ENCODE assay signal across 8 cellular contexts in genomic region chr7:6576867-6577368, GRCh38. TPM values are rescaled to one million over a fixed set of nuclear protein-coding genes. Genes with fewer than 3 reads are reported as not detected.
DNase-seq lines count a peak whose midpoint lies in the region; ATAC-seq, FAIRE-seq and TF ChIP-seq lines count a peak whose summit lies in the region.
"Not testable (repeated sequence)": the region's sequence is repeated elsewhere in the genome, so short reads cannot be mapped to it uniquely, and the experiment has no call there.

No MANE protein-coding gene starts in this region.

- not testable (repeated sequence) for H3K14ac ChIP-seq in H1 (ENCODE audit: insufficient read length)

- H2BK15ac ChIP-seq in H1 (ENCODE audit: low read length), result not testable (repeated sequence)

- H3K36me3 ChIP-seq in HUES48 (ENCODE audit: control insufficient read depth, insufficient read depth, low read length) (peaks cover 20% of the 10 kb centered on the region), H1 (ENCODE audit: control insufficient read depth in 2 of 4, insufficient read depth in 4 of 4, low read length in 3 of 4) (peaks cover 6 to 18% (median 12%) of the 10 kb centered on the region in 4 experiments; a peak in 5 of 8 replicates), iPS-20b (ENCODE audit: insufficient read depth, low read depth, low read length) (peaks cover 18% of the 10 kb centered on the region)
- H3K36me3 ChIP-seq in neural cell (ENCODE audit: insufficient read depth, low read length), result not testable (repeated sequence)

- H4K8ac ChIP-seq in H1 (ENCODE audit: extremely low read depth, insufficient read depth, low read length), result 0 out of 2 replicates have a peak overlapping the region, but pooled peaks have one; percentile 40

- peaks cover 46% of the 10 kb centered on the region for H3K4me1 Mint-ChIP-seq in stimulated activated naive CD8-positive, alpha-beta T cell treated with anti-CD3 and anti-CD28 coated beads, Interleukin-15, amount 100 ng/mL, for 72 hours

- H3K79me1 ChIP-seq in H1 (ENCODE audit: low read depth, low read length), result not testable (repeated sequence)

- not testable (repeated sequence) for H4K91ac ChIP-seq in H1 (replicated peaks; ENCODE audit: insufficient read length, low read length)

- 34% methylated on average over 13 of the region's 14 CpGs; no CpG with 5 or more reads in 1 of the 2 experiments for WGBS in H1 (ENCODE audit: extremely low coverage in 1 of 2, insufficient coverage in 1 of 2, insufficient read length in 1 of 2, insufficient replicate concordance in 2 of 2, low coverage in 1 of 2, low lambda C conversion rate in 2 of 2, missing lambda C conversion rate in 1 of 2), 2 experiments

- H3K4me3 Mint-ChIP-seq in stimulated activated naive CD8-positive, alpha-beta T cell treated with anti-CD3 and anti-CD28 coated beads, Interleukin-15, amount 100 ng/mL, for 72 hours, result peak overlapping the region; percentile 85 to 98

- not testable (repeated sequence) for H2BK12ac ChIP-seq in H1 (ENCODE audit: low read depth, low read length)

- TF ChIP-seq RAD21 in H1 (IDR thresholded peaks at IDR 0.05 in 1 of 2, conservative IDR thresholded peaks at IDR 0.05 in 1 of 2; ENCODE audit: low read depth in 2 of 2, low read length in 2 of 2); neural cell (conservative IDR thresholded peaks at IDR 0.05): not testable (repeated sequence)

- FAIRE-seq in H1 (lab: Jason Lieb, UNC), result not testable (repeated sequence)

- not testable (repeated sequence) for H3K23me2 ChIP-seq in H1 (ENCODE audit: low read depth, low read length)

- H3K9me3 ChIP-seq in HUES48 (ENCODE audit: control insufficient read depth, insufficient read depth, low read length); H1 (ENCODE audit: insufficient read depth in 2 of 2, low read depth in 1 of 2, low read length in 1 of 2); iPS-20b (ENCODE audit: insufficient read depth, low read depth, low read length); neural cell (ENCODE audit: low read length): not testable (repeated sequence)

- H2BK120ac ChIP-seq in H1 (replicated peaks; ENCODE audit: low read depth, low read length), result not testable (repeated sequence)

- H3K9me2 ChIP-seq in neural cell (ENCODE audit: insufficient read depth, low read length), result not testable (repeated sequence)

- H3K79me2 ChIP-seq in H1 (ENCODE audit: control insufficient read depth in 1 of 2, insufficient read depth in 2 of 2, low read length in 2 of 2); neural cell (replicated peaks; ENCODE audit: insufficient read depth, low read length): not testable (repeated sequence)

- POLR2A ChIA-PET in RWPE1 (lab: Yijun Ruan, JAX; ENCODE audit: low non-redundant PET), result interaction anchor here (0.6 kb wide), 1 partner anchor 26 kb away, joined by 3 read pairs; no protein-coding TSS in a partner anchor
- POLR2A ChIA-PET in H1 (lab: Charles Lee; ENCODE audit: partially characterized antibody), result interaction anchor here (1.6 to 3.5 kb wide), 2 partner anchors 13 to 44 kb away, joined by 3 to 25 read pairs; partner anchors contain the start of gene INTS15

- not testable (repeated sequence) for H2BK20ac ChIP-seq in H1 (ENCODE audit: low read length)

- not testable (repeated sequence) for ATAC-seq in activated naive CD4-positive, alpha-beta T cell treated with anti-CD3 and anti-CD28 coated beads, Interleukin-2, amount 50 U/mL, for 72 hours; stimulated activated naive CD8-positive, alpha-beta T cell treated with anti-CD3 and anti-CD28 coated beads, Interleukin-15, amount 100 ng/mL, for 72 hours

- not testable (repeated sequence) for H3K4me1 ChIP-seq in HUES48 (ENCODE audit: control insufficient read depth, insufficient read depth, low read length); H1 (replicated peaks in 1 of 4; ENCODE audit: control insufficient read depth in 3 of 4, insufficient read depth in 4 of 4, low read length in 3 of 4); iPS-20b (ENCODE audit: insufficient read depth, low read length)

- not testable (repeated sequence) for H3K56ac ChIP-seq in H1 (replicated peaks; ENCODE audit: insufficient read length, low read depth, low read length)

- peak overlapping the region; percentile 70 for H4K5ac ChIP-seq in H1 (ENCODE audit: insufficient read length, low read depth, low read length)

- not testable (repeated sequence) for H4K20me1 ChIP-seq in H1 (replicated peaks in 1 of 2; ENCODE audit: control insufficient read depth in 1 of 2, insufficient read depth in 2 of 2, low read length in 2 of 2); neural cell (ENCODE audit: insufficient read depth)

- H2AK5ac ChIP-seq in H1 (ENCODE audit: low read depth, low read length), result not testable (repeated sequence)

- peak overlapping the region; percentile 74 for H3K27ac ChIP-seq in C4-2B
- peak overlapping the region; percentile 92 for H3K27ac ChIP-seq in HUES48 (ENCODE audit: low read depth, low read length)
- peak overlapping the region; percentile 87 for H3K27ac ChIP-seq in RWPE1
- peak overlapping the region; percentile 85; the same call in 1 of the 2 replicates for H3K27ac ChIP-seq in H1 (ENCODE audit: low read depth, low read length)
- H3K27ac ChIP-seq in iPS-20b (ENCODE audit: low read length), result not testable (repeated sequence)
- H3K27ac ChIP-seq in neural cell (ENCODE audit: low read length), result peak overlapping the region; percentile 76

- TF ChIP-seq CTCF in C4-2B (conservative IDR thresholded peaks at IDR 0.05); RWPE1 (conservative IDR thresholded peaks at IDR 0.05; ENCODE audit: low read depth); H1 (IDR thresholded peaks at IDR 0.05; ENCODE audit: control extremely low read depth in 1 of 3, insufficient read depth in 1 of 3, low read depth in 1 of 3, low read length in 3 of 3); neural cell (IDR thresholded peaks at IDR 0.05; ENCODE audit: poor library complexity, severe bottlenecking): not testable (repeated sequence)

- CTCF ChIA-PET in RWPE1 (lab: Yijun Ruan, JAX), result interaction anchor here (2.6 kb wide), 1 partner anchor 13 kb away, joined by 12 read pairs; the partner anchor contains the start of gene INTS15
- CTCF ChIA-PET in H1 (lab: Charles Lee; ENCODE audit: partially characterized antibody), result interaction anchor here (0.9 to 8.7 kb wide), 4 partner anchors 16 to 62 kb away, joined by 3 to 63 read pairs (median 28); no protein-coding TSS in a partner anchor

- H2BK5ac ChIP-seq in H1 (ENCODE audit: low read depth, low read length), result not testable (repeated sequence)

- not testable (repeated sequence) for TF ChIP-seq EP300 in H1 (IDR thresholded peaks at IDR 0.05; ENCODE audit: borderline replicate concordance in 1 of 2, low read depth in 2 of 2, low read length in 2 of 2); neural cell (conservative IDR thresholded peaks at IDR 0.05; ENCODE audit: poor library complexity, severe bottlenecking)

- H3K36me3 Mint-ChIP-seq in activated naive CD4-positive, alpha-beta T cell treated with anti-CD3 and anti-CD28 coated beads, Interleukin-2, amount 50 U/mL, for 72 hours, result peaks cover 9 to 19% of the 10 kb centered on the region in 2 donors

- H3K4me2 ChIP-seq in H1 (ENCODE audit: insufficient read depth in 1 of 2, low read depth in 2 of 2, low read length in 2 of 2), result peak overlapping the region; percentile 58 to 71
- not testable (repeated sequence) for H3K4me2 ChIP-seq in neural cell (ENCODE audit: low read length)

- not testable (repeated sequence) for H3F3A ChIP-seq in neural cell (ENCODE audit: insufficient read depth, low read length, poor library complexity, severe bottlenecking)

- H3K4me3 ChIP-seq in HUES48 (ENCODE audit: low read depth, low read length), result peak overlapping the region; percentile 70
- peak overlapping the region; percentile 59 to 79 (median 72) for H3K4me3 ChIP-seq in H1 (ENCODE audit: extremely low read depth in 1 of 4, insufficient read depth in 2 of 4, low read depth in 3 of 4, low read length in 4 of 4)
- H3K4me3 ChIP-seq in iPS-20b (ENCODE audit: low read length), result peak overlapping the region; percentile 75; the same call in 1 of the 2 replicates
- H3K4me3 ChIP-seq in neural cell (ENCODE audit: low read length), result peak overlapping the region; percentile 81

- H3K27me3 Mint-ChIP-seq in stimulated activated naive CD8-positive, alpha-beta T cell treated with anti-CD3 and anti-CD28 coated beads, Interleukin-15, amount 100 ng/mL, for 72 hours, result not testable (repeated sequence)

- TF ChIP-seq POLR2A in H1 (IDR thresholded peaks at IDR 0.05; ENCODE audit: control extremely low read depth in 1 of 2, low read depth in 2 of 2, low read length in 2 of 2), result not testable (repeated sequence)

- H3K4ac ChIP-seq in H1 (replicated peaks; ENCODE audit: insufficient read length, low read depth, low read length), result not testable (repeated sequence)

- not testable (repeated sequence) for H3K27me3 ChIP-seq in HUES48 (ENCODE audit: control insufficient read depth, insufficient read depth, low read length); H1 (replicated peaks in 1 of 4; ENCODE audit: control insufficient read depth in 3 of 4, extremely low read depth in 1 of 4, insufficient read depth in 3 of 4, low read length in 3 of 4); iPS-20b (ENCODE audit: insufficient read depth, low read length); neural cell (ENCODE audit: insufficient read depth, low read depth, low read length)

- DNase-seq in RWPE1 (ENCODE audit: low spot score); activated naive CD4-positive, alpha-beta T cell treated with anti-CD3 and anti-CD28 coated beads, Interleukin-2, amount 50 U/mL, for 72 hours (ENCODE audit: low spot score in 2 of 2); H1 (ENCODE audit: low read depth in 1 of 2, low spot score in 2 of 2); stimulated activated naive CD8-positive, alpha-beta T cell treated with anti-CD3 and anti-CD28 coated beads, Interleukin-15, amount 100 ng/mL, for 72 hours: not testable (repeated sequence)

- H3K9me3 Mint-ChIP-seq in activated naive CD4-positive, alpha-beta T cell treated with anti-CD3 and anti-CD28 coated beads, Interleukin-2, amount 50 U/mL, for 72 hours; stimulated activated naive CD8-positive, alpha-beta T cell treated with anti-CD3 and anti-CD28 coated beads, Interleukin-15, amount 100 ng/mL, for 72 hours: not testable (repeated sequence)

- peak overlapping the region; percentile 81; the same call in 1 of the 2 replicates for H3K9ac ChIP-seq in HUES48 (ENCODE audit: low read depth, low read length)
- H3K9ac ChIP-seq in H1 (replicated peaks in 1 of 4; ENCODE audit: extremely low read depth in 1 of 4, low read depth in 3 of 4, low read length in 3 of 4), result peak overlapping the region in 2 of 4 experiments; percentile 65 to 84; a peak in 3 of 7 replicates
- not testable (repeated sequence) for H3K9ac ChIP-seq in iPS-20b (ENCODE audit: low read depth, low read length)
- H3K9ac ChIP-seq in neural cell (ENCODE audit: low read length), result peak overlapping the region; percentile 89

- not testable (repeated sequence) for H2AFZ ChIP-seq in H1 (ENCODE audit: low read length)
- H2AFZ ChIP-seq in neural cell (ENCODE audit: low read depth, low read length), result peak overlapping the region; percentile 65

- peak overlapping the region; percentile 90 to 95 for H3K27ac Mint-ChIP-seq in activated naive CD4-positive, alpha-beta T cell treated with anti-CD3 and anti-CD28 coated beads, Interleukin-2, amount 50 U/mL, for 72 hours
- H3K27ac Mint-ChIP-seq in stimulated activated naive CD8-positive, alpha-beta T cell treated with anti-CD3 and anti-CD28 coated beads, Interleukin-15, amount 100 ng/mL, for 72 hours, result peak overlapping the region; percentile 88 to 97

- H3K23ac ChIP-seq in H1 (ENCODE audit: insufficient read length), result not testable (repeated sequence)

- not testable (repeated sequence) for H3K18ac ChIP-seq in H1 (ENCODE audit: extremely low read depth, low read length)

RNA-seq across cellular contexts. Expression of gene ZDHHC4, which starts 0.3 kb away (rescaled TPM):
- total RNA-seq in activated naive CD4-positive, alpha-beta T cell treated with anti-CD3 and anti-CD28 coated beads, Interleukin-2, amount 50 U/mL, for 72 hours, result 10 to 100 TPM; 25.7 to 40.6 TPM
- 50.2 and 50.8 TPM in 2 replicates for total RNA-seq in H1 (2021; fragmentation: NEBNext Ultra II Directional; extraction: Animal tissue kit (Norgen Biotek cat#: 25700))
- polyA plus RNA-seq in H1 (2011; rRNA removed), result 171 and 174 TPM in 2 replicates
- polyA plus RNA-seq in H1 (2011; cell fraction: cytosol; rRNA removed), result 99.9 TPM
- polyA plus RNA-seq in H1 (2011; cell fraction: nucleus; rRNA removed), result 88.3 TPM
- 49.5 to 61.1 TPM (median 51.8 TPM) in 4 replicates for polyA plus RNA-seq in H1 (2012, experiment 1 of 2)
- polyA plus RNA-seq in H1 (2012, experiment 2 of 2), result 83.8 TPM
- 58.5 TPM for polyA plus RNA-seq in H1 (2013, experiment 1 of 2)
- polyA plus RNA-seq in H1 (2013, experiment 2 of 2), result 61.2 TPM
- polyA minus RNA-seq in H1 (2011; rRNA and poly(A)+ RNA removed), result 155 TPM in 2 replicates
- 28.9 TPM for polyA minus RNA-seq in H1 (2011; cell fraction: cytosol; rRNA and poly(A)+ RNA removed)
- 50.4 TPM for polyA minus RNA-seq in H1 (2011; cell fraction: nucleus; rRNA and poly(A)+ RNA removed)
- polyA plus RNA-seq in neural cell, result 52.2 and 55.9 TPM in 2 replicates
- 35.5 and 39.7 TPM in 2 replicates for polyA minus RNA-seq in neural cell

RNA-seq across cellular contexts. Expression of gene INTS15, which starts 12.9 kb away (rescaled TPM):
- 10 to 100 TPM; 22.5 to 26.2 TPM for total RNA-seq in activated naive CD4-positive, alpha-beta T cell treated with anti-CD3 and anti-CD28 coated beads, Interleukin-2, amount 50 U/mL, for 72 hours
- total RNA-seq in H1 (2021; fragmentation: NEBNext Ultra II Directional; extraction: Animal tissue kit (Norgen Biotek cat#: 25700)), result 25.7 and 26.1 TPM in 2 replicates
- polyA plus RNA-seq in H1 (2011; rRNA removed), result 23.0 and 37.3 TPM in 2 replicates
- 21.9 TPM for polyA plus RNA-seq in H1 (2011; cell fraction: cytosol; rRNA removed)
- 30.1 TPM for polyA plus RNA-seq in H1 (2011; cell fraction: nucleus; rRNA removed)
- polyA plus RNA-seq in H1 (2012, experiment 1 of 2), result 18.8 to 22.4 TPM (median 19.7 TPM) in 4 replicates
- polyA plus RNA-seq in H1 (2012, experiment 2 of 2), result 26.1 TPM
- 18.3 TPM for polyA plus RNA-seq in H1 (2013, experiment 1 of 2)
- 18.0 TPM for polyA plus RNA-seq in H1 (2013, experiment 2 of 2)
- 12.6 and 15.0 TPM in 2 replicates for polyA minus RNA-seq in H1 (2011; rRNA and poly(A)+ RNA removed)
- polyA minus RNA-seq in H1 (2011; cell fraction: cytosol; rRNA and poly(A)+ RNA removed), result 18.3 TPM
- 12.6 TPM for polyA minus RNA-seq in H1 (2011; cell fraction: nucleus; rRNA and poly(A)+ RNA removed)
- polyA plus RNA-seq in neural cell, result 32.0 and 36.2 TPM in 2 replicates
- polyA minus RNA-seq in neural cell, result 34.5 and 47.0 TPM in 2 replicates

RNA-seq across cellular contexts. Expression of gene GRID2IP, which starts 25.7 kb away (rescaled TPM):
- under 1 TPM; 0.21 to 0.30 TPM for total RNA-seq in activated naive CD4-positive, alpha-beta T cell treated with anti-CD3 and anti-CD28 coated beads, Interleukin-2, amount 50 U/mL, for 72 hours
- 1.0 and 1.3 TPM in 2 replicates for total RNA-seq in H1 (2021; fragmentation: NEBNext Ultra II Directional; extraction: Animal tissue kit (Norgen Biotek cat#: 25700))
- 0.80 and 1.5 TPM in 2 replicates for polyA plus RNA-seq in H1 (2011; rRNA removed)
- 1.2 TPM for polyA plus RNA-seq in H1 (2011; cell fraction: cytosol; rRNA removed)
- polyA plus RNA-seq in H1 (2011; cell fraction: nucleus; rRNA removed), result 4.7 TPM
- polyA plus RNA-seq in H1 (2012, experiment 1 of 2), result 0.54 to 1.5 TPM (median 0.94 TPM) in 4 replicates
- 0.38 TPM for polyA plus RNA-seq in H1 (2012, experiment 2 of 2)
- polyA plus RNA-seq in H1 (2013, experiment 1 of 2), result 0.67 TPM
- 0.64 TPM for polyA plus RNA-seq in H1 (2013, experiment 2 of 2)
- 1.0 and 1.7 TPM in 2 replicates for polyA minus RNA-seq in H1 (2011; rRNA and poly(A)+ RNA removed)
- polyA minus RNA-seq in H1 (2011; cell fraction: cytosol; rRNA and poly(A)+ RNA removed), result 2.3 TPM
- 4.9 TPM for polyA minus RNA-seq in H1 (2011; cell fraction: nucleus; rRNA and poly(A)+ RNA removed)
- 0.32 TPM in 1 of 2 replicates, not detected in the other for polyA plus RNA-seq in neural cell
- 0.46 and 0.73 TPM in 2 replicates for polyA minus RNA-seq in neural cell

RNA-seq across cellular contexts. Expression of gene ZNF853, which starts 38.5 kb away (rescaled TPM):
- 1 to 10 TPM in 1 of 2 donors, under 1 TPM in 1; 0.89 to 1.7 TPM for total RNA-seq in activated naive CD4-positive, alpha-beta T cell treated with anti-CD3 and anti-CD28 coated beads, Interleukin-2, amount 50 U/mL, for 72 hours
- 5.5 and 5.7 TPM in 2 replicates for total RNA-seq in H1 (2021; fragmentation: NEBNext Ultra II Directional; extraction: Animal tissue kit (Norgen Biotek cat#: 25700))
- polyA plus RNA-seq in H1 (2011; rRNA removed) (4.3 and 4.4 TPM in 2 replicates), neural cell (8.7 and 12.9 TPM in 2 replicates)
- polyA plus RNA-seq in H1 (2011; cell fraction: cytosol; rRNA removed), result 5.4 TPM
- 6.3 TPM for polyA plus RNA-seq in H1 (2011; cell fraction: nucleus; rRNA removed)
- polyA plus RNA-seq in H1 (2012, experiment 1 of 2), result 2.0 to 4.2 TPM (median 3.2 TPM) in 4 replicates
- 2.2 TPM for polyA plus RNA-seq in H1 (2012, experiment 2 of 2)
- 4.1 TPM for polyA plus RNA-seq in H1 (2013, experiment 1 of 2)
- 4.0 TPM for polyA plus RNA-seq in H1 (2013, experiment 2 of 2)
- polyA minus RNA-seq in H1 (2011; rRNA and poly(A)+ RNA removed), result 9.9 and 11.6 TPM in 2 replicates
- polyA minus RNA-seq in H1 (2011; cell fraction: cytosol; rRNA and poly(A)+ RNA removed), result 6.5 TPM
- 5.6 TPM for polyA minus RNA-seq in H1 (2011; cell fraction: nucleus; rRNA and poly(A)+ RNA removed)
- 23.0 and 26.8 TPM in 2 replicates for polyA minus RNA-seq in neural cell
